ENCODE assay signal across 14 cellular contexts in the genomic region with DNA sequence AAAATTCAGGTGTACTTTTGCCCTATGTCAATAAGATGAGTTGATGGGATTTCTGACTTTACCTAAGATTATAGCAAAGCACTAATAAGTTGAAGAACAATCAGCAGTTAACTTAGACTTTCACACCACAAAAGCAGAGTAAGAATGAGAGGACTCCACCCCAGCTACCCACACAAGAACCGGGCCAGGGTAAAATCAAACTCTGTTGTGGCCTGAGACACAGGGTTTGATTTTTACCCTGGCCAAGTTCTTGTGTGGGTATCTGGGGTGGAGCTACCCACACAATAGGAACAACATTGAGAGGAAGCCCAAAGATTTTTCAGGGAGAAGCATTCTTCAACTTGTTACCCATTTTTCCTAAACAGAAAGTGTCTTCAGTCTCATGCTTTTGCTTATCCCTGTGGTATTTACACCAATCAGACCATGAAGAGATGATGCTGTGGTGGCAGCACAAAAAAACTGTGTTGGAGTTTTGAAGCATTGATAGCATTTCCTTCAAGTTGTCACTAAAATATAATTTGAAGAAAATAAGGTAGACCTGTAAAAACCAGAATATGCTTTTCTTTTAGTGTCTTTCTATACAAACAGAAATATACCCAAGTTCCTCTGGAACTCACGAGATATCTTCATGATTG. TPM values are rescaled to one million over a fixed set of nuclear protein-coding genes. Genes with fewer than 3 reads are reported as not detected.
DNase-seq lines count a peak whose midpoint lies in the region; ATAC-seq lines count a peak whose summit lies in the region.
"Had no signal": no experiment of that assay in that cellular context is flagged by ENCODE, and none has a peak within 500 bp of the region (broad histone marks: within the 10 kb centered on the region; RNA-seq: fewer than 3 reads in every experiment).

No MANE protein-coding gene starts in this region.

- peak; percentile 41 for DNase-seq in activated CD4-positive, alpha-beta T cell treated with anti-CD3 and anti-CD28 coated beads for 36 hours
- no peak for DNase-seq in activated CD4-positive, alpha-beta T cell treated with anti-CD3 and anti-CD28 coated beads, Interleukin-2, amount 50 U/mL, for 4 hours
- DNase-seq in immature natural killer cell, result peak in 2 of 3 donors; percentile 29 to 38
- no peak for DNase-seq in D341Med (ENCODE audit: low spot score)
- DNase-seq in SHP77 treated with DMSO at 0.1 percent for 48 hours (lab: John Stamatoyannopoulos, UW), result no peak
- DNase-seq: activated CD4-positive, alpha-beta T cell treated with anti-CD3 and anti-CD28 coated beads for 48 hours; DMS79 treated with DMSO at 0.1 percent for 48 hours; midbrain; retina; SHP77 had no signal

- CTCF ChIA-PET in activated CD4-positive, alpha-beta T cell treated with anti-CD3 and anti-CD28 coated beads for 36 hours (lab: Charles Lee), result interaction anchor here (1.0 to 2.8 kb wide), 2 partner anchors 11 to 33 kb away, joined by 4 to 8 read pairs; no protein-coding TSS in a partner anchor

- peak; percentile 47 for ATAC-seq in activated CD4-positive, alpha-beta T cell treated with anti-CD3 and anti-CD28 coated beads for 36 hours
- ATAC-seq in HG02571 (IDR thresholded peaks at IDR 0.05; ENCODE audit: unreplicated experiment) (peak; percentile 26), HG03520 (IDR thresholded peaks at IDR 0.05; ENCODE audit: unreplicated experiment) (peak; percentile 29), HG03097 (IDR thresholded peaks at IDR 0.05; ENCODE audit: low FRiP score, unreplicated experiment) (no peak)
- ATAC-seq: A549 had no signal

- H3K36me3 Mint-ChIP-seq in activated CD4-positive, alpha-beta T cell treated with anti-CD3 and anti-CD28 coated beads for 36 hours (ENCODE audit: low read depth), result peaks cover 4% of the 10 kb centered on the region
- no peaks in the 10 kb centered on the region for H3K36me3 Mint-ChIP-seq in immature natural killer cell

- POLR2A ChIA-PET in activated CD4-positive, alpha-beta T cell treated with anti-CD3 and anti-CD28 coated beads for 36 hours (lab: Charles Lee), result no interaction called here

- peaks cover 66% of the 10 kb centered on the region for H3K4me1 Mint-ChIP-seq in activated CD4-positive, alpha-beta T cell treated with anti-CD3 and anti-CD28 coated beads for 36 hours
- peaks cover 65 to 75% of the 10 kb centered on the region in 2 donors for H3K4me1 Mint-ChIP-seq in immature natural killer cell

- H3K27me3 Mint-ChIP-seq in activated CD4-positive, alpha-beta T cell treated with anti-CD3 and anti-CD28 coated beads for 36 hours, result peaks cover 4% of the 10 kb centered on the region
- H3K27me3 Mint-ChIP-seq in immature natural killer cell (ENCODE audit: low read depth in 3 of 3), result peaks cover 2 to 17% (median 5%) of the 10 kb centered on the region in 3 donors

- intact Hi-C loops in activated CD4-positive, alpha-beta T cell treated with anti-CD3 and anti-CD28 coated beads for 36 hours (cut with DNase I, micrococcal nuclease), result no loop called here

- H3K9me3 Mint-ChIP-seq in activated CD4-positive, alpha-beta T cell treated with anti-CD3 and anti-CD28 coated beads for 36 hours (ENCODE audit: low read depth), result peaks cover 6% of the 10 kb centered on the region
- H3K9me3 Mint-ChIP-seq in immature natural killer cell, result no peaks in the 10 kb centered on the region

- H3K4me3 Mint-ChIP-seq in activated CD4-positive, alpha-beta T cell treated with anti-CD3 and anti-CD28 coated beads for 36 hours, result no peak overlapping the region
- H3K4me3 Mint-ChIP-seq in immature natural killer cell, result peak overlapping the region; percentile 51 to 81 (median 71)

- H3K27ac Mint-ChIP-seq in activated CD4-positive, alpha-beta T cell treated with anti-CD3 and anti-CD28 coated beads for 36 hours, result no peak overlapping the region
- H3K27ac Mint-ChIP-seq in immature natural killer cell, result peak overlapping the region; percentile 70 to 94 (median 92)

RNA-seq across cellular contexts. Expression of gene CPOX, which starts 25.6 kb away (rescaled TPM):
- total RNA-seq in activated CD4-positive, alpha-beta T cell treated with anti-CD3 and anti-CD28 coated beads for 36 hours, result 10 to 100 TPM; 40.3 to 41.9 TPM
- polyA plus RNA-seq in immature natural killer cell, result 1 to 10 TPM in 2 of 3 donors, not detected in 1; 2.4 to 4.4 TPM

RNA-seq across cellular contexts. Expression of gene GPR15, which starts 36.0 kb away (rescaled TPM):
- 1 to 10 TPM; 1.1 to 1.3 TPM for total RNA-seq in activated CD4-positive, alpha-beta T cell treated with anti-CD3 and anti-CD28 coated beads for 36 hours
- polyA plus RNA-seq in immature natural killer cell, result 1 to 10 TPM in 1 of 3 donors, under 1 TPM in 1, not detected in 1; 0.45 to 1.2 TPM
- polyA plus RNA-seq: A549 had no signal

RNA-seq across cellular contexts. Expression of gene CLDND1, which starts 45.1 kb away (rescaled TPM):
- 100 to 1,000 TPM; 153 to 171 TPM for total RNA-seq in activated CD4-positive, alpha-beta T cell treated with anti-CD3 and anti-CD28 coated beads for 36 hours
- polyA plus RNA-seq in immature natural killer cell, result 100 to 1,000 TPM in 2 of 3 donors, 10 to 100 TPM in 1; 85.9 to 141 (median 115) TPM

Comparison
In these comparisons a context has a peak if more than half of its experiments do, and no peak if none do; other contexts are left out.
1. DNase-seq: peak in activated CD4-positive, alpha-beta T cell treated with anti-CD3 and anti-CD28 coated beads for 36 hours (single experiment) and immature natural killer cell (2 of 3); none in activated CD4-positive, alpha-beta T cell treated with anti-CD3 and anti-CD28 coated beads, Interleukin-2, amount 50 U/mL, for 4 hours (0 of 2), D341Med (single experiment) and SHP77 treated with DMSO at 0.1 percent for 48 hours (single experiment).